11 cellular contexts compared by ENCODE assay signal in the genomic region with DNA sequence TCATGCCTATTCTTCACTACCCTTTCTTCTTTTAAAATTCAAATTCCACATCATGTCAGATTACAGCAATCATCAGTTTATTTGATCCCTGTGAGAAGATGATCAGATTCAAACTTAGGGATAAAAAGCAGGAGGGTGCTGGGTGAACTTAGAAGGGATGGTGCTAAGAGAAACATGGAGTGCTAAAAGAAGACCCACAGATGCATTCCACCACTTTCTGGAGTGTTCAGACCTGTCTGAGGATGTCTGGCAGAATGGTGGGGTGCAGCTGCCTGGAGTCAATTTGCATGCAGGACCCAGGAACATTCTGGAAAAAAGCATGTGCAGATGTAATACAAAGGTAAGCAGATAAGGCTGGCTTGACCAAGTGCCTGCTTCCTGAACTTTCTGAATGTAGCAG.
"Had no signal": no experiment of that assay in that cellular context is flagged by ENCODE, and none has a peak within 500 bp of the region (broad histone marks: within the 10 kb centered on the region; RNA-seq: fewer than 3 reads in every experiment).

No MANE protein-coding gene starts in this region.

- H3K4me1 ChIP-seq: adrenal gland, ascending aorta, body of pancreas, breast epithelium had no signal

- H3K4me3 ChIP-seq: adrenal gland, ascending aorta, body of pancreas, breast epithelium, cardiac muscle cell had no signal

- H3K27ac ChIP-seq: adrenal gland, ascending aorta, body of pancreas, brain microvascular endothelial cell, breast epithelium, cardiac muscle cell had no signal

- H3K9me3 ChIP-seq: adrenal gland, body of pancreas had no signal

- ATAC-seq: activated naive CD4-positive, alpha-beta T cell treated with anti-CD3 and anti-CD28 coated beads, Interleukin-2, amount 50 U/mL, for 72 hours; activated naive CD8-positive, alpha-beta T cell treated with anti-CD3 and anti-CD28 coated beads, Interleukin-2, amount 50 U/mL, for 24 hours; activated T-cell treated with anti-CD3 and anti-CD28 coated beads, Interleukin-2, amount 50 U/mL, for 4 hours; activated T-cell treated with anti-CD3 and anti-CD28 coated beads, Interleukin-2, amount 50 U/mL, for 72 hours; activated T-helper 17 cell treated with anti-CD3 and anti-CD28 coated beads, Interleukin-2, amount 50 U/mL, for 72 hours; body of pancreas had no signal

- H3K36me3 ChIP-seq: adrenal gland, ascending aorta, brain microvascular endothelial cell, breast epithelium, cardiac muscle cell had no signal
